In genomic region chr11:109326781-109327180, GRCh38 we compare ENCODE assay signal across 21 cellular contexts.
"Had no signal": no experiment of that assay in that cellular context is flagged by ENCODE, and none has a peak within 500 bp of the region (broad histone marks: within the 10 kb centered on the region; RNA-seq: fewer than 3 reads in every experiment).

No MANE protein-coding gene starts in this region.

- H3K4me1 ChIP-seq: suprapubic skin, tibial artery, upper lobe of right lung had no signal

- H3K27ac ChIP-seq: ovary, suprapubic skin, thoracic aorta, tibial artery, upper lobe of right lung had no signal

- H3K36me3 ChIP-seq: ovary, suprapubic skin, thoracic aorta, tibial artery, upper lobe of right lung had no signal

- ATAC-seq: left lobe of liver; naive thymus-derived CD4-positive, alpha-beta T cell; natural killer cell treated with Interleukin-12 subunit alpha and Interleukin-12 subunit beta and Interleukin-15 and Interleukin-18, amount 100 ng/mL, for 72 hours; sciatic nerve; stimulated activated naive B cell treated with anti-CD40 and anti-IgM and Interleukin-4, amounts not matched to agents 10 μg/mL and 1 μg/mL and 100 μg/mL, for 72 hours; upper lobe of right lung had no signal

- H3K9me3 ChIP-seq: ovary, suprapubic skin, thoracic aorta, tibial artery, upper lobe of right lung had no signal

- H3K4me3 ChIP-seq: lung, ovary, skin epidermis, suprapubic skin, thoracic aorta, tibial artery, upper lobe of right lung had no signal

- H3K27me3 ChIP-seq: ovary, suprapubic skin, tibial artery, upper lobe of right lung had no signal

- DNase-seq: hippocampal formation; kidney glomerular epithelial cell; left cardiac atrium; mesendoderm; naive thymus-derived CD4-positive, alpha-beta T cell; ovary; stimulated activated CD4-positive, alpha-beta T cell treated with anti-CD3 and anti-CD28 coated beads, Interleukin-12 subunit alpha, Interleukin-12 subunit beta, amount 100 ng/mL, for 4 hours; stimulated activated CD4-positive, alpha-beta T cell treated with anti-CD3 and anti-CD28 coated beads, Interleukin-15, amount 100 ng/mL, for 24 hours; stimulated activated CD4-positive, alpha-beta T cell treated with anti-CD3 and anti-CD28 coated beads, Interleukin-2, amount 100 ng/mL, for 24 hours; stimulated activated CD4-positive, alpha-beta T cell treated with anti-CD3 and anti-CD28 coated beads, Interleukin-4, amount 100 ng/mL, for 1 hour; stimulated activated naive B cell treated with anti-CD40 and anti-IgM and Interleukin-4, amounts not matched to agents 10 μg/mL and 1 μg/mL and 100 μg/mL, for 72 hours; tibial artery; trophoblast cell; upper lobe of right lung had no signal
